12 cellular contexts compared by ENCODE assay signal in the genomic region with DNA sequence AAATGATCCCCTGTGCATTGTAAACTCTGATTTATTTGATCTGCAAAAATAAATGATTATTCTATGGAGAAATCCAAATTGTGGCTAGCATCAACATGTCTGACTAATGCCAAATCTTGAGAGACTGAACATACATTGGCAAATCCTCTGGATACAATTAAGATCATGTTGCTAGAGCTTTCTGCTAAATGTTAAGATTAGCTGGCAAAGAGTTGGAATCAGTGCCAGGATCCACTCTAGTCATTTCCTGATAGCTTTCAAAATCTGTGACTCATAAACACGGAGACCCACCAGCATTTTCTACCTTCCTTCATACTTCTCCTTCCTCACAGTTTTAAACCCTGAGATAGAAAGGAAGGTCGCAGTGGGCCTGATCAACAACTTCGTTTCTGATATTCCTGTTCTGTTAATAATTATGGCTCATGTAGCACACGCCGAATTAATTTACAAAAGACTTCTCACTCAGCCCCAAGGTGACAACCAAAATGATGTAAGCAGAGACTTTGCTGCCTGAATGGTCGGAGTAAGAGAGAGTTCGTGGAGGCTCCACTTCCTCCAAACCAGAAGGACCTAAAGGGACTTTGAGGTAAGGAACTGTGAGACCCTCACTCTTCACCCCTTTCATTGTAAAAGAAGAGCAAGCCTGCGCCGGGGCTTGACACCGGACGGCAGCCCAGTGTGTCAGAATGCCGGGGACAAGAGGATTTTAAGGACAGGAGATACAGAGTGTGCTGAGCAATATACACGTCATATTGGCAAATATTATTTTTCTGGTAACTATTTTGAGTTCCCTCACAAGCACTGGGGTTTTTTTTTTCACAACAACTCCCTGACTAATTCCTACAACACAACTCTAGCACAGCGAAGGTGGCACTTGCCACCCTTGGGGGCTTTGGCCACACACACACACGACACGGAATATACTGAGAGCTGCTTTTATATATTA. TPM values are rescaled to one million over a fixed set of nuclear protein-coding genes. Genes with fewer than 3 reads are reported as not detected.
DNase-seq lines count a peak whose midpoint lies in the region; ATAC-seq, FAIRE-seq and TF ChIP-seq lines count a peak whose summit lies in the region.
"Had no signal": no experiment of that assay in that cellular context is flagged by ENCODE, and none has a peak within 500 bp of the region (broad histone marks: within the 10 kb centered on the region; RNA-seq: fewer than 3 reads in every experiment).

No MANE protein-coding gene starts in this region.

- H3K27ac ChIP-seq in IMR-90 (ENCODE audit: insufficient read depth, low read length) (peak overlapping the region; percentile 72), lower lobe of right lung (peak overlapping the region; percentile 67)

- CTCF ChIA-PET in IMR-90 (lab: Yijun Ruan, JAX), result interaction anchor here (0.9 kb wide), 1 partner anchor 102 kb away, joined by 3 read pairs; no protein-coding TSS in a partner anchor

- H2BK120ac ChIP-seq in IMR-90 (ENCODE audit: low read depth, low read length), result peak overlapping the region; percentile 96

- peak overlapping the region; percentile 4 to 86 for H4K8ac ChIP-seq in IMR-90 (ENCODE audit: low read depth in 2 of 2, low read length in 2 of 2)

- peak overlapping the region; percentile 28; the same call in 1 of the 2 replicates for H3K23ac ChIP-seq in IMR-90 (ENCODE audit: low read depth, low read length)

- peak overlapping the region; percentile 91 for H2BK5ac ChIP-seq in IMR-90 (ENCODE audit: low read depth, low read length, poor library complexity, severe bottlenecking)

- H3K4ac ChIP-seq in IMR-90 (ENCODE audit: low read depth, low read length), result peak overlapping the region; percentile 91

- 0 out of 2 replicates have a peak, but pooled peaks cover under 1% of the 10 kb centered on the region for H3K27me3 ChIP-seq in IMR-90 (ENCODE audit: control insufficient read depth, insufficient read depth, low read length)
- H3K27me3 ChIP-seq in bronchial epithelial cell (ENCODE audit: control insufficient read depth, insufficient read depth, low read length), result peaks cover 2% of the 10 kb centered on the region
- H3K27me3 ChIP-seq in lower lobe of right lung (ENCODE audit: low read depth), result no peaks in the 10 kb centered on the region

- peak overlapping the region; percentile 77 for H2AFZ ChIP-seq in IMR-90 (replicated peaks; ENCODE audit: low read length, poor library complexity)

- H4K5ac ChIP-seq in IMR-90 (ENCODE audit: low read depth, low read length), result peak overlapping the region; percentile 90

- WGBS in IMR-90 (ENCODE audit: extremely low coverage in 2 of 2, insufficient read length in 1 of 2), 2 experiments, result no CpG with 5 or more reads among the region's 16 CpGs

- ATAC-seq in IMR-90 (ENCODE audit: low read depth) (peak; percentile 71), lower lobe of right lung (peak; percentile 57 to 91), HG03095 (IDR thresholded peaks at IDR 0.05; ENCODE audit: unreplicated experiment) (no peak)

- intact Hi-C loops in IMR-90 (cut with micrococcal nuclease) (loop anchor here (2.0 to 5.0 kb wide), 2 partner anchors 31 to 53 kb away; no protein-coding TSS in a partner anchor), lower lobe of right lung (cut with DNase I) (no loop called here)

- H3K79me1 ChIP-seq in IMR-90 (ENCODE audit: low read depth in 1 of 2, low read length in 2 of 2), result no peaks in the 10 kb centered on the region

- H3K4me1 ChIP-seq in IMR-90 (ENCODE audit: control insufficient read depth, insufficient read depth, low read length) (peaks cover 15% of the 10 kb centered on the region), lower lobe of right lung (peaks cover 7% of the 10 kb centered on the region)

- H2AK9ac ChIP-seq in IMR-90 (replicated peaks; ENCODE audit: low read depth, low read length, poor library complexity), result peak overlapping the region; percentile 74

- dilution Hi-C loops in IMR-90 (cut with HindIII; ENCODE audit: low sequenced_read_pairs, unreplicated experiment), result no loop called here

- in situ Hi-C loops in IMR-90 (cut with MboI; ENCODE audit: low sequenced_read_pairs), result no loop called here

- H4K20me1 ChIP-seq in IMR-90 (ENCODE audit: insufficient read depth, low read length), result no peaks in the 10 kb centered on the region

- H3K4me2 ChIP-seq in IMR-90 (ENCODE audit: low read depth, low read length), result peak overlapping the region; percentile 33

- no peak overlapping the region; the same call in 1 of the 2 replicates for H3K56ac ChIP-seq in IMR-90 (ENCODE audit: extremely low read depth, insufficient read depth, low read length)

- TF ChIP-seq POLR2A in IMR-90 (IDR thresholded peaks at IDR 0.05; ENCODE audit: low read depth, low read length), result 0 out of 2 replicates have a peak, but pooled peaks have one; percentile 45

- H3K18ac ChIP-seq in IMR-90 (ENCODE audit: low read depth, low read length), result peak overlapping the region; percentile 96

- TF ChIP-seq CTCF in AG09309 (IDR thresholded peaks at IDR 0.05; ENCODE audit: control insufficient read depth, insufficient read depth, low read depth, low read length, missing control alignments) (no peak), IMR-90 (conservative IDR thresholded peaks at IDR 0.05; ENCODE audit: low read depth, low read length) (no peak), bronchial epithelial cell (IDR thresholded peaks at IDR 0.05; ENCODE audit: insufficient read depth, low read length, severe bottlenecking) (no peak), lower lobe of right lung (IDR thresholded peaks at IDR 0.05) (no peak)

- peak overlapping the region; percentile 61 for H3K14ac ChIP-seq in IMR-90 (replicated peaks; ENCODE audit: low read depth, low read length)

- POLR2A ChIA-PET in IMR-90 (lab: Charles Lee; ENCODE audit: unreplicated experiment), result no interaction called here

- peak overlapping the region; percentile 79 for H2AK5ac ChIP-seq in IMR-90 (ENCODE audit: low read depth, low read length)

- no peak overlapping the region for H3K9ac ChIP-seq in IMR-90 (ENCODE audit: low read depth, low read length)

- H3K9me3 ChIP-seq in IMR-90 (ENCODE audit: control insufficient read depth, insufficient read depth, low read length), result no peaks in the 10 kb centered on the region
- no peaks in the 10 kb centered on the region for H3K9me3 ChIP-seq in lower lobe of right lung

- H3K36me3 ChIP-seq in IMR-90 (ENCODE audit: control insufficient read depth, insufficient read depth, low read length) (no peaks in the 10 kb centered on the region), bronchial epithelial cell (ENCODE audit: control insufficient read depth, insufficient read depth, low read length) (no peaks in the 10 kb centered on the region), lower lobe of right lung (no peaks in the 10 kb centered on the region)

- H2BK15ac ChIP-seq in IMR-90 (ENCODE audit: low read depth, low read length), result peak overlapping the region; percentile 54; the same call in 1 of the 3 replicates

- peak overlapping the region; percentile 11; the same call in 1 of the 2 replicates for H3K4me3 ChIP-seq in AG09309 (ENCODE audit: control insufficient read depth, low read depth, low read length)
- no peak overlapping the region for H3K4me3 ChIP-seq in IMR-90 (ENCODE audit: insufficient read depth, low read depth, low read length)
- H3K4me3 ChIP-seq in bronchial epithelial cell (ENCODE audit: low read depth, low read length), result no peak overlapping the region
- H3K4me3 ChIP-seq in lower lobe of right lung, result no peak overlapping the region

- peak; percentile 1; the same call in 1 of the 2 replicates for TF ChIP-seq RAD21 in IMR-90 (IDR thresholded peaks at IDR 0.05; ENCODE audit: low read length)

- DNase-seq in AG09309 (ENCODE audit: low read depth), result peak; percentile 86
- peak; percentile 96 for DNase-seq in IMR-90
- DNase-seq in bronchial epithelial cell (ENCODE audit: low read depth), result peak; percentile 97
- no peak for DNase-seq in lower lobe of right lung
- DNase-seq in HuH-7 (ENCODE audit: low spot score), result no peak
- DNase-seq in cerebellar cortex (ENCODE audit: low spot score), result no peak
- no peak for DNase-seq in effector CD4-positive, alpha-beta T cell
- DNase-seq: activated T-cell treated with anti-CD3 and anti-CD28 coated beads, Interleukin-2, amount 50 U/mL, for 1 hour; central memory CD4-positive, alpha-beta T cell; NCI-H1436 had no signal

- H4K91ac ChIP-seq in IMR-90 (ENCODE audit: insufficient read depth, low read depth, low read length), result peak overlapping the region; percentile 79

- peaks cover 17% of the 10 kb centered on the region for H3K9me1 ChIP-seq in IMR-90 (ENCODE audit: insufficient read depth, low read length)

- no peak for FAIRE-seq in bronchial epithelial cell (lab: Jason Lieb, UNC)

- BruUV-seq in IMR-90 (replicated peaks; lab: Mats Ljungman, UMichigan), result no TSS peak

- H2BK20ac ChIP-seq in IMR-90 (ENCODE audit: low read depth, low read length), result peak overlapping the region; percentile 96

TF ChIP-seq in IMR-90, 13 proteins besides CTCF, POLR2A, EP300 and RAD21:
- TF ChIP-seq CEBPB (IDR thresholded peaks at IDR 0.05; ENCODE audit: low read depth, low read length) (peak; percentile 71), FOS (IDR thresholded peaks at IDR 0.05; ENCODE audit: low read depth, low read length) (peak; percentile 71), NFE2L2 (IDR thresholded peaks at IDR 0.05; ENCODE audit: low read depth, low read length) (no peak)

RNA-seq across cellular contexts. Expression of gene SERPINH1, which starts 42.0 kb away (rescaled TPM):
- total RNA-seq in IMR-90 (2012; rRNA removed) (772 and 841 TPM in 2 replicates), bronchial epithelial cell (80.8 and 86.9 TPM in 2 replicates), lower lobe of right lung (131 TPM)
- polyA plus RNA-seq in IMR-90 (2012; rRNA removed), result 1,857 and 1,944 TPM in 2 replicates
- polyA plus RNA-seq in IMR-90 (2012; cell fraction: cytosol; rRNA removed), result 823 and 2,639 TPM in 2 replicates
- polyA plus RNA-seq in IMR-90 (2012; cell fraction: nucleus; rRNA removed; ENCODE audit: low replicate concordance), result 597 and 1,651 TPM in 2 replicates
- total RNA-seq: OCI-LY7 had no signal

Comparison
In these comparisons a context has a peak if more than half of its experiments do, and no peak if none do; other contexts are left out.
1. DNase-seq: peak in AG09309 (single experiment), IMR-90 (single experiment) and bronchial epithelial cell (single experiment); none in lower lobe of right lung (single experiment), HuH-7 (single experiment), cerebellar cortex (single experiment) and effector CD4-positive, alpha-beta T cell (single experiment).